In genomic region chr2:138094031-138094430, GRCh38 we compare ENCODE assay signal across 12 cellular contexts.
DNase-seq lines count a peak whose midpoint lies in the region; TF ChIP-seq lines count a peak whose summit lies in the region.
"Had no signal": no experiment of that assay in that cellular context is flagged by ENCODE, and none has a peak within 500 bp of the region (broad histone marks: within the 10 kb centered on the region; RNA-seq: fewer than 3 reads in every experiment).

No MANE protein-coding gene starts in this region.

- DNase-seq in HAP-1 (ENCODE audit: low spot score in 2 of 2): peak; percentile 28 to 46
- peak; percentile 41 for DNase-seq in NCI-H69 (lab: John Stamatoyannopoulos, UW)
- no peak for DNase-seq in SIG-M5 (lab: John Stamatoyannopoulos, UW)
- DNase-seq in activated CD4-positive, alpha-beta T cell treated with anti-CD3 and anti-CD28 coated beads, Interleukin-2, amount 10 ng/mL, durations not matched to agents 24 days and 14 days: no peak
- no peak for DNase-seq in mesothelial cell of epicardium (ENCODE audit: low spot score in 2 of 2, unreplicated experiment in 2 of 2)
- DNase-seq in thyroid gland: no peak
- DNase-seq: C1 segment of cervical spinal cord; CD4-positive, alpha-beta T cell; DMS79 had no signal

- H3K9ac ChIP-seq in iPS-20b (ENCODE audit: low read depth, low read length): no peak overlapping the region

- H3K4me1 Mint-ChIP-seq in activated CD4-positive, alpha-beta T cell treated with anti-CD3 and anti-CD28 coated beads, Interleukin-2, amount 10 ng/mL, durations not matched to agents 24 days and 14 days: no peaks in the 10 kb centered on the region
- H3K4me1 Mint-ChIP-seq in mesothelial cell of epicardium: peaks cover 3% of the 10 kb centered on the region
- H3K4me1 Mint-ChIP-seq: B cell had no signal

- H3K4me3 ChIP-seq in HAP-1 (no peak overlapping the region), iPS-20b (ENCODE audit: low read length) (peak overlapping the region; percentile 0; the same call in 1 of the 2 replicates), thyroid gland (replicated peaks in 1 of 3) (no peak overlapping the region)
- H3K4me3 ChIP-seq: GM12878 had no signal

- in situ Hi-C loops in HAP-1 (cut with MboI; ENCODE audit: low sequenced_read_pairs): loop anchor here (10.0 kb wide), 1 partner anchor 149 kb away; no protein-coding TSS in a partner anchor

- WGBS in thyroid gland, 2 donors: 79 to 83% methylated on average over 3 of the region's 3 CpGs

- peaks cover 6% of the 10 kb centered on the region for H3K9me3 Mint-ChIP-seq in activated CD4-positive, alpha-beta T cell treated with anti-CD3 and anti-CD28 coated beads, Interleukin-2, amount 10 ng/mL, durations not matched to agents 24 days and 14 days
- H3K9me3 Mint-ChIP-seq in mesothelial cell of epicardium: peaks cover 8% of the 10 kb centered on the region

- no peak for TF ChIP-seq CTCF in mesothelial cell of epicardium (IDR thresholded peaks at IDR 0.05; ENCODE audit: unreplicated experiment)
- TF ChIP-seq CTCF in thyroid gland (IDR thresholded peaks at IDR 0.05): no peak

- no peaks in the 10 kb centered on the region for H3K27me3 ChIP-seq in HAP-1 (ENCODE audit: low read depth)
- no peaks in the 10 kb centered on the region; the same call in 1 of the 2 replicates for H3K27me3 ChIP-seq in iPS-20b (ENCODE audit: insufficient read depth, low read length)
- H3K27me3 ChIP-seq in thyroid gland: no peaks in the 10 kb centered on the region

- no peak for TF ChIP-seq POLR2A in thyroid gland (IDR thresholded peaks at IDR 0.05)

- no peak overlapping the region for H3K27ac ChIP-seq in iPS-20b (ENCODE audit: low read length)
- no peak overlapping the region for H3K27ac ChIP-seq in thyroid gland

- no peaks in the 10 kb centered on the region for H3K36me3 Mint-ChIP-seq in activated CD4-positive, alpha-beta T cell treated with anti-CD3 and anti-CD28 coated beads, Interleukin-2, amount 10 ng/mL, durations not matched to agents 24 days and 14 days (ENCODE audit: low read depth)
- peaks cover 2% of the 10 kb centered on the region for H3K36me3 Mint-ChIP-seq in mesothelial cell of epicardium

- H3K27ac Mint-ChIP-seq in activated CD4-positive, alpha-beta T cell treated with anti-CD3 and anti-CD28 coated beads, Interleukin-2, amount 10 ng/mL, durations not matched to agents 24 days and 14 days: no peak overlapping the region
- no peak overlapping the region for H3K27ac Mint-ChIP-seq in mesothelial cell of epicardium
- H3K27ac Mint-ChIP-seq: B cell; CD4-positive, alpha-beta T cell had no signal

- intact Hi-C loops in activated CD4-positive, alpha-beta T cell treated with anti-CD3 and anti-CD28 coated beads, Interleukin-2, amount 10 ng/mL, durations not matched to agents 24 days and 14 days (cut with micrococcal nuclease): no loop called here
- intact Hi-C loops in thyroid gland (cut with DNase I): no loop called here

- no peaks in the 10 kb centered on the region for H3K27me3 Mint-ChIP-seq in activated CD4-positive, alpha-beta T cell treated with anti-CD3 and anti-CD28 coated beads, Interleukin-2, amount 10 ng/mL, durations not matched to agents 24 days and 14 days
- no peaks in the 10 kb centered on the region for H3K27me3 Mint-ChIP-seq in mesothelial cell of epicardium (ENCODE audit: low read depth)
- H3K27me3 Mint-ChIP-seq: B cell; CD4-positive, alpha-beta T cell had no signal

- H3K9me3 ChIP-seq in HAP-1 (no peaks in the 10 kb centered on the region), iPS-20b (ENCODE audit: insufficient read depth, low read depth, low read length) (no peaks in the 10 kb centered on the region), thyroid gland (no peaks in the 10 kb centered on the region)

- peaks cover 2% of the 10 kb centered on the region for H3K4me1 ChIP-seq in HAP-1
- peaks cover 14% of the 10 kb centered on the region; the same call in 1 of the 2 replicates for H3K4me1 ChIP-seq in iPS-20b (ENCODE audit: insufficient read depth, low read length)
- no peaks in the 10 kb centered on the region for H3K4me1 ChIP-seq in thyroid gland

- no peak overlapping the region for H3K4me3 Mint-ChIP-seq in activated CD4-positive, alpha-beta T cell treated with anti-CD3 and anti-CD28 coated beads, Interleukin-2, amount 10 ng/mL, durations not matched to agents 24 days and 14 days
- H3K4me3 Mint-ChIP-seq in mesothelial cell of epicardium: no peak overlapping the region
- H3K4me3 Mint-ChIP-seq: B cell; CD4-positive, alpha-beta T cell had no signal

- H3K36me3 ChIP-seq in HAP-1 (replicated peaks): no peaks in the 10 kb centered on the region
- H3K36me3 ChIP-seq in iPS-20b (ENCODE audit: insufficient read depth, low read depth, low read length): no peaks in the 10 kb centered on the region
- no peaks in the 10 kb centered on the region for H3K36me3 ChIP-seq in thyroid gland

Comparison
In these comparisons a context has a peak if more than half of its experiments do, and no peak if none do; other contexts are left out.
1. DNase-seq: peak in HAP-1 (2 of 2) and NCI-H69 (single experiment); none in SIG-M5 (single experiment), activated CD4-positive, alpha-beta T cell treated with anti-CD3 and anti-CD28 coated beads, Interleukin-2, amount 10 ng/mL, durations not matched to agents 24 days and 14 days (single experiment), mesothelial cell of epicardium (0 of 2) and thyroid gland (0 of 2).